Comparison of ENCODE assay signal across 8 cellular contexts in the genomic region with DNA sequence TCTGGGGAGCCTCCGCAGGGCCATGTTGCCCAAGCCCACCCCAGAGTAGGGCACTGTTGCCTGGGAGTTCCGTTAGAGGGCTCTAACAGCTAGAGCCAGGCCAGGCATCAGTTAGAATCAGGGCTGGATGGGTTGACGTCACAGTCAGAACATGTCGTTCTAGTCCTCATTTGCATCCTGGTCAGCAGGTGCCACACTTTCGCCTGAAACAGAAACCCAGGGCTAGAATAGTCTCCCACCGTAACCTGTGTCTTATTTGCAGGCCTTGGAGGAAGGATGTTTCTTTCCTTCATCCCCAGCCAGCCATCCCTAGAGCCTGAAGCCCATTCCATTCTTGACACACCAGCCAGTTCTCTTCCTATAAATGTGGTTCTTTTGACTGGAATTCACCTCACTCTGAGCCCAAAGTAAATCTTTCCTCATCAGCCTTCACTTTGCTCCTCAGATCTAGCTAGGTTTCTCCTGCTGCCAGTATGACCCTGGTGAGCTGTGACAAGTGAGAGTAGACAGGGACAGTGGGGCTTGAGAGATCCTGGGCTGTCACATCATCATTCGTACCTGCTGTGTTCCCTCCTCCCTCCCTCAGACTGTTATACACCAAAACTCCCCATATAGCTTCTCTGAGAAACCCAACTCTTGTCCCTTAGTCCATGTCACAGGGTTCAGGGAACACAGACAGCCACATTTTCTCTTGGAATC. TPM values are rescaled to one million over a fixed set of nuclear protein-coding genes. Genes with fewer than 3 reads are reported as not detected.
DNase-seq lines count a peak whose midpoint lies in the region; ATAC-seq and TF ChIP-seq lines count a peak whose summit lies in the region.

No MANE protein-coding gene starts in this region.

- H3K4me3 ChIP-seq in AG04450 (ENCODE audit: low read depth, low read length), result no peak overlapping the region

- H3K9me3 Mint-ChIP-seq in central memory CD8-positive, alpha-beta T cell, result no peaks in the 10 kb centered on the region
- no peaks in the 10 kb centered on the region for H3K9me3 Mint-ChIP-seq in osteocyte (ENCODE audit: unreplicated experiment)

- CTCF ChIA-PET in AG04450 (lab: Charles Lee), result interaction anchor here (0.8 to 9.5 kb wide), 5 partner anchors 10 to 93 kb away, joined by 3 to 72 read pairs (median 5); no protein-coding TSS in a partner anchor

- peaks cover 76% of the 10 kb centered on the region for H3K36me3 Mint-ChIP-seq in central memory CD8-positive, alpha-beta T cell (ENCODE audit: insufficient read depth)
- peaks cover 62% of the 10 kb centered on the region for H3K36me3 Mint-ChIP-seq in osteocyte (ENCODE audit: unreplicated experiment)

- H3K27ac Mint-ChIP-seq in central memory CD8-positive, alpha-beta T cell (ENCODE audit: low read depth), result peak overlapping the region; percentile 94
- peak overlapping the region; percentile 98 for H3K27ac Mint-ChIP-seq in osteocyte (ENCODE audit: unreplicated experiment)

- peak; percentile 84 for ATAC-seq in HG03354 (IDR thresholded peaks at IDR 0.05; ENCODE audit: poor library complexity, severe bottlenecking, unreplicated experiment)
- peak; percentile 22 for ATAC-seq in central memory CD8-positive, alpha-beta T cell (replicated peaks; ENCODE audit: extremely low read depth, poor library complexity, severe bottlenecking)

- H3K27ac ChIP-seq in AG04450 (ENCODE audit: low read depth, low read length), result peak overlapping the region; percentile 55

- TF ChIP-seq POLR2A in GM19099 (IDR thresholded peaks at IDR 0.05; ENCODE audit: extremely low read depth, insufficient read length, low read depth), result peak; percentile 46

- no peak for TF ChIP-seq CTCF in AG04450 (IDR thresholded peaks at IDR 0.05; ENCODE audit: low read depth, low read length)
- TF ChIP-seq CTCF in osteocyte (IDR thresholded peaks at IDR 0.05), result no peak

- peaks cover 79% of the 10 kb centered on the region for H3K4me1 Mint-ChIP-seq in central memory CD8-positive, alpha-beta T cell
- peaks cover 36% of the 10 kb centered on the region for H3K4me1 Mint-ChIP-seq in osteocyte (ENCODE audit: unreplicated experiment)

- no peaks in the 10 kb centered on the region for H3K27me3 Mint-ChIP-seq in central memory CD8-positive, alpha-beta T cell
- no peaks in the 10 kb centered on the region for H3K27me3 Mint-ChIP-seq in osteocyte (ENCODE audit: unreplicated experiment)

- DNase-seq in AG04450 (ENCODE audit: low read depth, low spot score) (no peak), osteocyte (ENCODE audit: extremely low spot score, unreplicated experiment) (no peak), NCI-H69 (lab: John Stamatoyannopoulos, UW) (no peak), NCI-H2171 treated with DMSO at 0.1 percent for 48 hours (lab: John Stamatoyannopoulos, UW) (no peak)
- DNase-seq in central memory CD8-positive, alpha-beta T cell (ENCODE audit: low spot score in 2 of 2), result no peak
- DNase-seq in stimulated activated CD4-positive, alpha-beta T cell treated with anti-CD3 and anti-CD28 coated beads, Interleukin-1b, Interleukin-23, amount 100 ng/mL, for 48 hours, result no peak

- no peaks in the 10 kb centered on the region for H3K27me3 ChIP-seq in AG04450 (ENCODE audit: control insufficient read depth, insufficient read depth, low read length)

- H3K9me3 ChIP-seq in AG04450 (ENCODE audit: control insufficient read depth, insufficient read depth, low read length), result no peaks in the 10 kb centered on the region

- POLR2A ChIA-PET in AG04450 (lab: Yijun Ruan, JAX), result interaction anchor here (0.7 to 1.1 kb wide), 3 partner anchors 11 to 55 kb away, joined by 3 to 5 read pairs (median 4); a partner anchor contains a TSS

- H3K4me3 Mint-ChIP-seq in central memory CD8-positive, alpha-beta T cell, result peak overlapping the region; percentile 21
- H3K4me3 Mint-ChIP-seq in osteocyte (ENCODE audit: unreplicated experiment), result no peak overlapping the region

RNA-seq across cellular contexts. Expression of a gene that starts 12.2 kb away (rescaled TPM):
- 8.5 and 9.3 TPM in 2 replicates for polyA plus RNA-seq in AG04450 (2011; rRNA removed)
- 14.0 and 15.8 TPM in 2 replicates for polyA minus RNA-seq in AG04450 (2011; rRNA and poly(A)+ RNA removed)
- total RNA-seq in osteocyte, result 34.4 and 35.9 TPM in 2 replicates

RNA-seq across cellular contexts. Expression of a gene that starts 33.6 kb away (rescaled TPM):
- 42.3 and 56.3 TPM in 2 replicates for polyA plus RNA-seq in AG04450 (2011; rRNA removed)
- 46.2 and 51.8 TPM in 2 replicates for polyA minus RNA-seq in AG04450 (2011; rRNA and poly(A)+ RNA removed)
- 226 and 237 TPM in 2 replicates for total RNA-seq in osteocyte

RNA-seq across cellular contexts. Expression of a gene that starts 55.9 kb away (rescaled TPM):
- polyA plus RNA-seq in AG04450 (2011; rRNA removed), result 4.9 and 11.2 TPM in 2 replicates
- 22.8 and 28.9 TPM in 2 replicates for polyA minus RNA-seq in AG04450 (2011; rRNA and poly(A)+ RNA removed)
- total RNA-seq in osteocyte, result 244 and 255 TPM in 2 replicates
